In the genomic region with DNA sequence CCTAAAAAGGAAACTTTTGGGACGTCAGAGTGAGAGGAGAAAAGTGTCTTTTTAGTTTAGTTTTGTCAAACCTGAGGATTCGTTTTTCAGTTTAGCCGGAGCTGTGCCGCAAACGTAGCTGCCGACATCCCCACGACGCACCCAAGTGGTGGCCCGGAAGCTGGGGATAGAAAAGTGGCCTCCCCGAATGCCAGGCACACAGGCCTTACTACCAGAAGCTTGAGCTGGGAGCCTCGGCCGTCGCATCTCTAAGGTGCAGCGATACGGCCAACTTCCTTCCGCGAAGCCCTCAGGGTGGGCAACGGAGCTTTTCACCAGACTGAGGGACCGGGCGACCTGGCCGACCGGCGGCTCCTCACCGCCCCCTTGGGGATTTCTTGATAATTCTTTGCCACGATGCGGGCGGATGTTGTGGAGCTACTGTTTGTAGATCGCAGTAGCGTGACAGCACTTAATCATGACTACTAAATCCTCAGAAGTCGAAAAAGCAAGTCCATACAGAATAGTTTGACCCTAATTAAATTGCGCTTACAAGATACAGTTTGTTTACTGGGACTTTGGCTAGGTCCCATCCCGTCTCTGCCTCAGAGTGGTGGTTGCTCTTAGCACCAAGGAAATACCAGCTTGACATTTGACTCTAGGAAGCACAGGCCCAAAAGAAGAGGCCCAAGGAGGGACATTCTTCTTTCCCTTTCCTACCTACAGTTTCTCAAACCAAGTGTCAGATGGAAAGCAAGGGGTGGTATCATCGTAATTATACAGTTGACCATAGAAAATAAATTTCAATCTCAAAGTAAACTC, we compare ENCODE assay signal across 8 cellular contexts. TPM values are rescaled to one million over a fixed set of nuclear protein-coding genes. Genes with fewer than 3 reads are reported as not detected.
DNase-seq lines count a peak whose midpoint lies in the region; ATAC-seq and TF ChIP-seq lines count a peak whose summit lies in the region.

No MANE protein-coding gene starts in this region.

- CTCF ChIA-PET in CD4-positive, alpha-beta memory T cell (lab: Charles Lee; ENCODE audit: partially characterized antibody), result interaction anchor here (0.7 to 3.3 kb wide), 54 partner anchors 8 to 1614 kb away, joined by 3 to 40 read pairs (median 4); partner anchors contain the start of genes ANXA2R, C5orf34, HMGCS1 and NNT
- CTCF ChIA-PET in activated CD4-positive, alpha-beta memory T cell treated with anti-CD3 and anti-CD28 coated beads for 36 hours (lab: Charles Lee), result interaction anchor here (0.6 to 3.2 kb wide), 33 partner anchors 14 to 575 kb away, joined by 3 to 22 read pairs (median 5); partner anchors contain the start of genes C5orf34, HMGCS1, NIM1K and NNT

- H3K4me1 Mint-ChIP-seq in CD4-positive, alpha-beta memory T cell, result peaks cover 21 to 57% (median 31%) of the 10 kb centered on the region in 4 donors
- peaks cover 49% of the 10 kb centered on the region for H3K4me1 Mint-ChIP-seq in activated CD4-positive, alpha-beta memory T cell treated with anti-CD3 and anti-CD28 coated beads for 36 hours (ENCODE audit: low read depth)

- peak; percentile 59 for ATAC-seq in GM19463 (IDR thresholded peaks at IDR 0.05; ENCODE audit: unreplicated experiment)

- peaks cover 0 to 2% (median 0%) of the 10 kb centered on the region in 8 donors for H3K9me3 Mint-ChIP-seq in CD4-positive, alpha-beta memory T cell
- H3K9me3 Mint-ChIP-seq in activated CD4-positive, alpha-beta memory T cell treated with anti-CD3 and anti-CD28 coated beads for 36 hours, result no peaks in the 10 kb centered on the region

- peak in 1 of 3 donors; percentile 34 for TF ChIP-seq CTCF in lower leg skin (IDR thresholded peaks at IDR 0.05)

- peak overlapping the region; percentile 96 to 99 (median 98) for H3K4me3 Mint-ChIP-seq in CD4-positive, alpha-beta memory T cell
- peak overlapping the region; percentile 98 for H3K4me3 Mint-ChIP-seq in activated CD4-positive, alpha-beta memory T cell treated with anti-CD3 and anti-CD28 coated beads for 36 hours

- intact Hi-C loops in CD4-positive, alpha-beta memory T cell (cut with micrococcal nuclease), result loop anchor here (1.0 to 10.0 kb wide), 9 partner anchors 31 to 1580 kb away; partner anchors contain the start of genes C5orf34, HMGCS1, MRPS30 and RIMOC1
- intact Hi-C loops in activated CD4-positive, alpha-beta memory T cell treated with anti-CD3 and anti-CD28 coated beads for 36 hours (cut with micrococcal nuclease), result loop anchor here (1.0 to 10.0 kb wide), 9 partner anchors 72 to 533 kb away; no protein-coding TSS in a partner anchor
- intact Hi-C loops in lower leg skin (cut with DNase I; ENCODE audit: low total_unique reads), result no loop called here

- H3K4me3 ChIP-seq in CD4-positive, alpha-beta memory T cell (ENCODE audit: low read length in 2 of 2), result peak overlapping the region; percentile 50 to 59
- peak overlapping the region; percentile 79 to 88 for H3K4me3 ChIP-seq in duodenal mucosa (ENCODE audit: low read depth in 1 of 2, low read length in 2 of 2)
- H3K4me3 ChIP-seq in lower leg skin (ENCODE audit: low read depth, poor library complexity, severe bottlenecking), result peak overlapping the region; percentile 67

- POLR2A ChIA-PET in CD4-positive, alpha-beta memory T cell (lab: Charles Lee; ENCODE audit: partially characterized antibody), result interaction anchor here (0.5 to 4.4 kb wide), 59 partner anchors 8 to 1614 kb away, joined by 3 to 124 read pairs (median 7); partner anchors contain the start of genes C5orf34, FBXO4, HMGCS1 and MRPS30
- POLR2A ChIA-PET in activated CD4-positive, alpha-beta memory T cell treated with anti-CD3 and anti-CD28 coated beads for 36 hours (lab: Charles Lee), result interaction anchor here (0.6 to 4.1 kb wide), 22 partner anchors 31 to 1325 kb away, joined by 3 to 43 read pairs (median 6); partner anchors contain the start of genes C5orf34, HMGCS1, NIM1K and NNT

- peak overlapping the region; percentile 92 for H3K27ac ChIP-seq in CD4-positive, alpha-beta memory T cell (ENCODE audit: low read depth, low read length)
- peak overlapping the region; percentile 98 for H3K27ac ChIP-seq in duodenal mucosa (ENCODE audit: low read depth, low read length)

- WGBS in lower leg skin, 2 donors, result 3% methylated on average over 29 to 33 of the region's 33 CpGs

- no peaks in the 10 kb centered on the region for H3K9me3 ChIP-seq in CD4-positive, alpha-beta memory T cell (ENCODE audit: control insufficient read depth in 1 of 2, low read length in 2 of 2)
- no peaks in the 10 kb centered on the region for H3K9me3 ChIP-seq in duodenal mucosa (ENCODE audit: control insufficient read depth in 1 of 2, low read length in 2 of 2)

- DNase-seq in CD4-positive, alpha-beta memory T cell, result peak; percentile 85 to 89 (median 87)
- DNase-seq in HK-2 (ENCODE audit: unreplicated experiment) (peak; percentile 85), NCI-H774 (lab: John Stamatoyannopoulos, UW) (peak; percentile 76), lower leg skin (ENCODE audit: low spot score in 2 of 2) (peak; percentile 81 to 96)
- peak; percentile 93 for DNase-seq in activated CD4-positive, alpha-beta memory T cell treated with anti-CD3 and anti-CD28 coated beads for 36 hours
- peak; percentile 89 for DNase-seq in stimulated activated CD4-positive, alpha-beta T cell treated with anti-CD3 and anti-CD28 coated beads, Interleukin-4, amount 100 ng/mL, for 24 hours

- H3K36me3 ChIP-seq in CD4-positive, alpha-beta memory T cell (ENCODE audit: insufficient read depth, low read length), result no peaks in the 10 kb centered on the region
- no peaks in the 10 kb centered on the region for H3K36me3 ChIP-seq in duodenal mucosa (ENCODE audit: control insufficient read depth in 1 of 2, insufficient read depth in 2 of 2, low read length in 2 of 2)

- peak overlapping the region; percentile 98 to 100 (median 100) for H3K27ac Mint-ChIP-seq in CD4-positive, alpha-beta memory T cell
- peak overlapping the region; percentile 100 for H3K27ac Mint-ChIP-seq in activated CD4-positive, alpha-beta memory T cell treated with anti-CD3 and anti-CD28 coated beads for 36 hours

- no peaks in the 10 kb centered on the region for H3K27me3 Mint-ChIP-seq in CD4-positive, alpha-beta memory T cell
- H3K27me3 Mint-ChIP-seq in activated CD4-positive, alpha-beta memory T cell treated with anti-CD3 and anti-CD28 coated beads for 36 hours, result no peaks in the 10 kb centered on the region

- H3K27me3 ChIP-seq in CD4-positive, alpha-beta memory T cell (ENCODE audit: insufficient read depth, low read length), result no peaks in the 10 kb centered on the region
- H3K27me3 ChIP-seq in duodenal mucosa (ENCODE audit: control insufficient read depth in 1 of 2, insufficient read depth in 2 of 2, low read length in 2 of 2), result no peaks in the 10 kb centered on the region

- peaks cover 0 to 12% of the 10 kb centered on the region in 2 donors for H3K36me3 Mint-ChIP-seq in CD4-positive, alpha-beta memory T cell
- peaks cover 20% of the 10 kb centered on the region for H3K36me3 Mint-ChIP-seq in activated CD4-positive, alpha-beta memory T cell treated with anti-CD3 and anti-CD28 coated beads for 36 hours

- no peak for TF ChIP-seq POLR2A in lower leg skin (IDR thresholded peaks at IDR 0.05)

- peak overlapping the region; percentile 79 to 93 for H3K9ac ChIP-seq in duodenal mucosa (ENCODE audit: low read depth in 1 of 2, low read length in 2 of 2)

- peaks cover 40% of the 10 kb centered on the region for H3K4me1 ChIP-seq in CD4-positive, alpha-beta memory T cell (ENCODE audit: insufficient read depth, low read length)
- H3K4me1 ChIP-seq in duodenal mucosa (ENCODE audit: control insufficient read depth in 1 of 2, insufficient read depth in 2 of 2, low read length in 2 of 2), result peaks cover 12 to 18% of the 10 kb centered on the region in 2 donors

RNA-seq across cellular contexts. Expression of gene TMEM267, which starts 0.6 kb away (rescaled TPM):
- total RNA-seq in CD4-positive, alpha-beta memory T cell, result 10 to 100 TPM; 16.6 to 18.4 TPM
- 10 to 100 TPM; 25.7 to 39.1 TPM for polyA plus RNA-seq in CD4-positive, alpha-beta memory T cell
- total RNA-seq in activated CD4-positive, alpha-beta memory T cell treated with anti-CD3 and anti-CD28 coated beads for 36 hours, result 10 to 100 TPM; 17.6 to 19.7 TPM
- 10 to 100 TPM in 3 of 4 donors, 1 to 10 TPM in 1; 3.0 to 13.5 (median 11.9) TPM for total RNA-seq in lower leg skin

RNA-seq across cellular contexts. Expression of gene C5orf34, which starts 30.7 kb away (rescaled TPM):
- total RNA-seq in CD4-positive, alpha-beta memory T cell, result 1 to 10 TPM; 2.5 to 2.9 TPM
- polyA plus RNA-seq in CD4-positive, alpha-beta memory T cell, result 1 to 10 TPM in 1 of 2 donors, under 1 TPM in 1; 0.60 to 1.3 TPM
- 10 to 100 TPM; 11.8 to 13.1 TPM for total RNA-seq in activated CD4-positive, alpha-beta memory T cell treated with anti-CD3 and anti-CD28 coated beads for 36 hours
- total RNA-seq in lower leg skin, result 1 to 10 TPM in 2 of 4 donors, under 1 TPM in 2; 0.91 to 3.9 (median 1.4) TPM

Comparison
In these comparisons a context has a peak if more than half of its experiments do, and no peak if none do; other contexts are left out.
1. Peak in every context shown above with its lines: DNase-seq, ATAC-seq, H3K4me3 ChIP-seq and H3K27ac ChIP-seq.